In genomic region chr9:132792547-132792946, GRCh38 we compare ENCODE assay signal across 19 cellular contexts.
"Had no signal": no experiment of that assay in that cellular context is flagged by ENCODE, and none has a peak within 500 bp of the region (broad histone marks: within the 10 kb centered on the region; RNA-seq: fewer than 3 reads in every experiment).

No MANE protein-coding gene starts in this region.

- H3K27ac ChIP-seq: coronary artery, esophagus muscularis mucosa, gastroesophageal sphincter, neutrophil, uterus had no signal

- H3K4me1 ChIP-seq: esophagus muscularis mucosa, gastroesophageal sphincter, uterus had no signal

- H3K4me3 ChIP-seq: coronary artery, esophagus muscularis mucosa, gastroesophageal sphincter, stomach, uterus had no signal

- DNase-seq: effector CD4-positive, alpha-beta T cell; glutamatergic neuron; immature natural killer cell; left cardiac atrium; left ventricle myocardium superior; mesendoderm; naive thymus-derived CD4-positive, alpha-beta T cell; nephron progenitor cell; small intestine; stimulated activated CD4-positive, alpha-beta T cell treated with anti-CD3 and anti-CD28 coated beads, Interleukin-12 subunit alpha, Interleukin-12 subunit beta, amount 100 ng/mL, for 4 hours; stimulated activated naive CD4-positive, alpha-beta T cell; stomach; substantia nigra; trophoblast cell; uterus had no signal

- ATAC-seq: gastroesophageal sphincter; left cardiac atrium; left ventricle myocardium superior; naive thymus-derived CD4-positive, alpha-beta T cell had no signal

- H3K27me3 ChIP-seq: uterus had no signal

- H3K9me3 ChIP-seq: gastroesophageal sphincter, neutrophil, stomach, uterus had no signal

- H3K36me3 ChIP-seq: esophagus muscularis mucosa, gastroesophageal sphincter, neutrophil, stomach, uterus had no signal
